Comparison of ENCODE assay signal across 20 cellular contexts in the genomic region with DNA sequence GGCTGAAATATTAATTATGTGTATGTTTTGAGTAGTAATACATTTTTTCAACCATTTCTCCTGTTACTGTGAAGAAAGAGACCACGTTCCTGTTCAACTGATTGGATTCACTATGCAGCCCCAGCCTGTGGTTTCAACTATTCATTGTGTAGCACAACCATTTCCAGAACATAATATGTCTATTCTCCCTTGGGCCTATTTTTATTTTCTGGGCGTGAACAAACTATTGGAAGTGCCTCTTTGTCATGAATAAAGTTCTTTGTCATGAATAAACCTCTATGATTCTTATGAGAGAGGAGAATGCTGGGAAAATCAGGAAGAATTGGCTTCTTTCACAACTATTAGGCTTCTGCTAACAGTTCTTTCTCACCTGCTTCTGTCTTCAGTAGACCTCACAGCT.
A peak's percentile ranks its signal among the peaks of the same experiment; 100 is the strongest.
DNase-seq lines count a peak whose midpoint lies in the region; ATAC-seq, FAIRE-seq and TF ChIP-seq lines count a peak whose summit lies in the region.
"Had no signal": no experiment of that assay in that cellular context is flagged by ENCODE, and none has a peak within 500 bp of the region (broad histone marks: within the 10 kb centered on the region; RNA-seq: fewer than 3 reads in every experiment).

No MANE protein-coding gene starts in this region.

- POLR2A ChIA-PET in WTC11 (lab: Charles Lee): no interaction called here

- H3K4me3 ChIP-seq in mammary epithelial cell (replicated peaks in 1 of 3; ENCODE audit: insufficient read depth in 1 of 3, low read depth in 2 of 3, low read length in 3 of 3) (no peak overlapping the region), breast epithelium (no peak overlapping the region), astrocyte (ENCODE audit: insufficient read depth, low read depth, low read length) (no peak overlapping the region)
- H3K4me3 ChIP-seq: A549, GM23248 had no signal

- H3K9ac ChIP-seq in mammary epithelial cell (ENCODE audit: insufficient read depth, low read length) (no peak overlapping the region), astrocyte (ENCODE audit: low read length) (no peak overlapping the region)
- H3K9ac ChIP-seq: GM23248 had no signal

- H3K36me3 Mint-ChIP-seq in astrocyte (ENCODE audit: low read depth, unreplicated experiment) (no peaks in the 10 kb centered on the region), nephron (ENCODE audit: low read depth) (no peaks in the 10 kb centered on the region), WTC11 (no peaks in the 10 kb centered on the region)

- no TSS peak for BruUV-seq in mammary epithelial cell (replicated peaks; lab: Mats Ljungman, UMichigan)

- H3K36me3 ChIP-seq in mammary epithelial cell (ENCODE audit: insufficient read depth, low read length): no peaks in the 10 kb centered on the region
- H3K36me3 ChIP-seq in breast epithelium: no peaks in the 10 kb centered on the region
- no peaks in the 10 kb centered on the region for H3K36me3 ChIP-seq in astrocyte (ENCODE audit: insufficient read depth, low read length)

- H3K4me1 Mint-ChIP-seq in astrocyte (ENCODE audit: low read depth, unreplicated experiment): no peaks in the 10 kb centered on the region
- no peaks in the 10 kb centered on the region for H3K4me1 Mint-ChIP-seq in nephron
- H3K4me1 Mint-ChIP-seq in WTC11: no peaks in the 10 kb centered on the region

- in situ Hi-C loops in mammary epithelial cell (cut with MboI; ENCODE audit: low sequenced_read_pairs in 2 of 2): no loop called here

- peak; percentile 17 for FAIRE-seq in astrocyte (lab: Jason Lieb, UNC)
- FAIRE-seq: H54, HTR-8/SVneo had no signal

- H3K27ac ChIP-seq in mammary epithelial cell (ENCODE audit: insufficient read depth, low read depth, low read length): no peak overlapping the region
- H3K27ac ChIP-seq in breast epithelium: no peak overlapping the region
- no peak overlapping the region for H3K27ac ChIP-seq in astrocyte (ENCODE audit: low read depth, low read length)
- H3K27ac ChIP-seq: 22Rv1, A549, C4-2B, GM23248 had no signal

- CTCF ChIA-PET in mammary epithelial cell (lab: Charles Lee; ENCODE audit: low non-redundant PET): interaction anchor here (0.8 kb wide), 1 partner anchor 20 kb away, joined by 5 read pairs; no protein-coding TSS in a partner anchor
- CTCF ChIA-PET in WTC11 (lab: Charles Lee): interaction anchor here (0.9 kb wide), 1 partner anchor 33 kb away, joined by 6 read pairs; no protein-coding TSS in a partner anchor

- TF ChIP-seq CTCF in mammary epithelial cell (conservative IDR thresholded peaks at IDR 0.05 in 1 of 2, IDR thresholded peaks at IDR 0.05 in 1 of 2; ENCODE audit: extremely low read depth in 1 of 2, insufficient read depth in 1 of 2, low read depth in 1 of 2, low read length in 2 of 2): no peak
- no peak for TF ChIP-seq CTCF in breast epithelium (IDR thresholded peaks at IDR 0.05)
- no peak for TF ChIP-seq CTCF in astrocyte (IDR thresholded peaks at IDR 0.05; ENCODE audit: insufficient read depth, low read depth, low read length)
- no peak for TF ChIP-seq CTCF in nephron (IDR thresholded peaks at IDR 0.05; ENCODE audit: unreplicated experiment in 3 of 3)
- no peak for TF ChIP-seq CTCF in WTC11 (IDR thresholded peaks at IDR 0.05)

- H3K27ac Mint-ChIP-seq in astrocyte (ENCODE audit: unreplicated experiment) (no peak overlapping the region), nephron (peak overlapping the region in 2 of 3 experiments; percentile 13 to 42), WTC11 (no peak overlapping the region)
- H3K27ac Mint-ChIP-seq: CD4-positive, alpha-beta T cell; HFFc6 had no signal

- no peak for TF ChIP-seq POLR2A in breast epithelium (IDR thresholded peaks at IDR 0.05)

- H3K9me3 ChIP-seq in mammary epithelial cell (replicated peaks; ENCODE audit: insufficient read depth, low read length) (no peaks in the 10 kb centered on the region), breast epithelium (no peaks in the 10 kb centered on the region), astrocyte (ENCODE audit: insufficient read depth, low read depth, low read length) (no peaks in the 10 kb centered on the region)

- ATAC-seq in GM18909 (IDR thresholded peaks at IDR 0.05; ENCODE audit: poor library complexity, unreplicated experiment) (no peak), Right ventricle myocardium inferior (no peak), WTC11 (no peak)
- ATAC-seq: A549, HCT116 had no signal

- H3K4me1 ChIP-seq in mammary epithelial cell (ENCODE audit: insufficient read depth, low read length): no peaks in the 10 kb centered on the region
- H3K4me1 ChIP-seq in breast epithelium: no peaks in the 10 kb centered on the region
- no peaks in the 10 kb centered on the region for H3K4me1 ChIP-seq in astrocyte (ENCODE audit: insufficient read depth, low read length)

- dilution Hi-C loops in mammary epithelial cell (cut with HindIII; ENCODE audit: low sequenced_read_pairs): no loop called here

- H4K20me1 ChIP-seq in mammary epithelial cell (ENCODE audit: insufficient read depth, low read length): no peaks in the 10 kb centered on the region
- no peaks in the 10 kb centered on the region for H4K20me1 ChIP-seq in astrocyte (ENCODE audit: insufficient read depth, low read length)

- H3K4me2 ChIP-seq in mammary epithelial cell (ENCODE audit: insufficient read depth, low read depth, low read length) (no peak overlapping the region), astrocyte (ENCODE audit: low read length) (no peak overlapping the region)
- H3K4me2 ChIP-seq: A549 had no signal

- H3K4me3 Mint-ChIP-seq in astrocyte (ENCODE audit: unreplicated experiment): no peak overlapping the region
- no peak overlapping the region for H3K4me3 Mint-ChIP-seq in nephron
- no peak overlapping the region for H3K4me3 Mint-ChIP-seq in WTC11
- H3K4me3 Mint-ChIP-seq: CD4-positive, alpha-beta T cell; HFFc6 had no signal

- H2AFZ ChIP-seq in mammary epithelial cell (ENCODE audit: low read depth, low read length) (peak overlapping the region; percentile 40), astrocyte (ENCODE audit: low read depth, low read length) (no peak overlapping the region)
- H2AFZ ChIP-seq: GM23248 had no signal

- WGBS in mammary epithelial cell (ENCODE audit: low coverage, missing lambda C conversion rate): 42% methylated on average over 2 of the region's 2 CpGs

- H3K9me3 Mint-ChIP-seq in astrocyte (ENCODE audit: unreplicated experiment) (peaks cover 3% of the 10 kb centered on the region), nephron (no peaks in the 10 kb centered on the region), WTC11 (peaks cover 2% of the 10 kb centered on the region; the same call in 1 of the 2 replicates)

- intact Hi-C loops in mammary epithelial cell (cut with micrococcal nuclease): no loop called here
- intact Hi-C loops in breast epithelium (cut with DNase I; ENCODE audit: low total_unique reads): no loop called here
- intact Hi-C loops in Right ventricle myocardium inferior (cut with DNase I): no loop called here

- H3K27me3 Mint-ChIP-seq in astrocyte (ENCODE audit: low read depth, unreplicated experiment): no peaks in the 10 kb centered on the region
- no peaks in the 10 kb centered on the region for H3K27me3 Mint-ChIP-seq in nephron (ENCODE audit: low read depth)
- H3K27me3 Mint-ChIP-seq in WTC11 (ENCODE audit: low read depth): no peaks in the 10 kb centered on the region
- H3K27me3 Mint-ChIP-seq: CD4-positive, alpha-beta T cell had no signal

- H3K79me2 ChIP-seq in mammary epithelial cell (ENCODE audit: insufficient read depth, low read length): no peaks in the 10 kb centered on the region
- no peaks in the 10 kb centered on the region for H3K79me2 ChIP-seq in astrocyte (ENCODE audit: insufficient read depth, low read length)

- DNase-seq in mammary epithelial cell (peak; percentile 12), breast epithelium (ENCODE audit: low spot score in 2 of 2) (no peak), astrocyte (ENCODE audit: low read depth) (no peak), Right ventricle myocardium inferior (ENCODE audit: missing footprints) (no peak), WTC11 (ENCODE audit: low spot score) (no peak)
- DNase-seq: AML-193; CD4-positive, alpha-beta T cell; DMS79 treated with DMSO at 0.1 percent for 48 hours; GF-D8; GM23248; HFFc6; IMR-90 had no signal

- H3K27me3 ChIP-seq in mammary epithelial cell (ENCODE audit: insufficient read depth, low read length) (no peaks in the 10 kb centered on the region), breast epithelium (no peaks in the 10 kb centered on the region), astrocyte (ENCODE audit: insufficient read depth, low read length) (no peaks in the 10 kb centered on the region)

TF ChIP-seq in WTC11, 78 proteins besides CTCF, POLR2A, EP300 and RAD21:
- TF ChIP-seq ZBTB43 (CRISPR knock-in tag; IDR thresholded peaks at IDR 0.05): no peak
- TF ChIP-seq HMGA2 (CRISPR knock-in tag; IDR thresholded peaks at IDR 0.05): no peak
TF ChIP-seq in WTC11: peak in this region for 0.

Comparison
In these comparisons a context has a peak if more than half of its experiments do, and no peak if none do; other contexts are left out.
1. H3K27ac Mint-ChIP-seq: peak in nephron (2 of 3); none in astrocyte (single experiment) and WTC11 (single experiment).